7 cellular contexts compared by ENCODE assay signal in the genomic region with DNA sequence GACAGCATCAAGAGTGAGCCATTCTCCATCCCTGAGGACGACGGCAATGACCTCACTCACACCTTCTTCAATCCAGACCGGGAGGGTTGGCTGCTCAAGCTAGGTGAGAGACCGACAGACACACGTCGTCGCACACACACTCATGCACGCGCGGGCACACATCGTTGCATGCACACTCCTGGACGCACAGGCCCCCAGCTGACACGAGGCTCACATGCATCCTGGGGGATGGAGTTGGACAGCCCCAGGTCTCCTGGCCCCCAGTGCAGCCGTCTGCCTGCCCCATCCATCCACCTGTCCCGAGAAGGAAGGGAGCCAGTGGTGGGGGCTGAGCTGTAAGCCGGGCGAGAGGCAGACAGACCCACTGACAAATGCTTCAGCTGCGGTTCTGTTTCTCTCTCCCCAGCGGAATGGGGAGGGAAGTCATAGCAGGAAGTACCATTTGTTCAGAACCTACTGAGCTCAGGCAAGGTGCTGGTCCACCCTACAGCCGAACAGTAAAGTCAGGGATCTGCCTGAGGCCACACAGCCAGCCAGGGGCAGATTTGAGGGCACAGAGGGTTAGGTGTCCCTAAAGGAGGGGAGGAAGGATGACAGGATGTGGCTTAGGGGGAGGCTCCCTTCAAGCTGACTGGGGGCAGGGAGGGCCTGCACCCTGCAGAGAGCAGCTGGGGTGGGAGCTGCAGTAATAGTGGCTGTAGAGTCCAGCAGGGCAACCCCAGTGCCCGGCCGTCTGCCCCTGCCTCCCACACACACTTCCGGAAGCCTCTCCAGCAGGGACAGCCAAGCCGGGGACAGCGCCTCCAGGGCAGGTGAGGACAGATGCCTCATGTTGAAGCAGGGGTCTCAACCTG. TPM values are rescaled to one million over a fixed set of nuclear protein-coding genes. Genes with fewer than 3 reads are reported as not detected.
A peak's percentile ranks its signal among the peaks of the same experiment; 100 is the strongest.
DNase-seq lines count a peak whose midpoint lies in the region; ATAC-seq and TF ChIP-seq lines count a peak whose summit lies in the region.

No MANE protein-coding gene starts in this region.

- POLR2A ChIA-PET in WTC11 (lab: Charles Lee) = interaction anchor here (0.6 kb wide), 1 partner anchor 385 kb away, joined by 5 read pairs; no protein-coding TSS in a partner anchor

- H2AFZ ChIP-seq in OCI-LY3 (ENCODE audit: low read depth, low read length) = no peak overlapping the region

- H3K4me1 ChIP-seq in OCI-LY3 (ENCODE audit: low read length) = peaks cover 65% of the 10 kb centered on the region

- no peak overlapping the region for H3K4me3 Mint-ChIP-seq in WTC11

- peaks cover 4% of the 10 kb centered on the region; the same call in 1 of the 2 replicates for H3K27me3 Mint-ChIP-seq in WTC11 (ENCODE audit: low read depth)

- DNase-seq in activated gamma-delta T cell treated with Interleukin-2 at 50 U/mL for 16 hours (peak; percentile 60), WTC11 (ENCODE audit: low spot score) (no peak), islet precursor cell (no peak)
- DNase-seq in stimulated activated CD4-positive, alpha-beta T cell treated with anti-CD3 and anti-CD28 coated beads, Interleukin-1b, Interleukin-23, amount 100 ng/mL, for 48 hours = peak; percentile 29

- no peak overlapping the region for H3K27ac Mint-ChIP-seq in WTC11

- H3K79me2 ChIP-seq in OCI-LY3 (ENCODE audit: low read length) = no peaks in the 10 kb centered on the region

- TF ChIP-seq CTCF in OCI-LY3 (IDR thresholded peaks at IDR 0.05; ENCODE audit: low read depth, low read length) (no peak), WTC11 (IDR thresholded peaks at IDR 0.05) (no peak)

- H3K9me3 ChIP-seq in OCI-LY3 (ENCODE audit: insufficient read depth, low read length) = no peaks in the 10 kb centered on the region

- peaks cover 26% of the 10 kb centered on the region for H3K4me1 Mint-ChIP-seq in WTC11

- no peaks in the 10 kb centered on the region for H3K27me3 ChIP-seq in OCI-LY3 (ENCODE audit: low read depth, low read length)

- CTCF ChIA-PET in WTC11 (lab: Charles Lee) = interaction anchor here (0.9 to 2.7 kb wide), 6 partner anchors 42 to 263 kb away, joined by 3 to 8 read pairs (median 4); no protein-coding TSS in a partner anchor

- peaks cover 68% of the 10 kb centered on the region for H3K36me3 ChIP-seq in OCI-LY3 (replicated peaks; ENCODE audit: low read depth, low read length)

- no peak overlapping the region for H3K4me3 ChIP-seq in OCI-LY3 (ENCODE audit: low read length)

- H3K27ac ChIP-seq in OCI-LY3 (ENCODE audit: low read length) = no peak overlapping the region

- no peaks in the 10 kb centered on the region for H3K36me3 Mint-ChIP-seq in WTC11

- H3K9ac ChIP-seq in OCI-LY3 (ENCODE audit: low read length) = no peak overlapping the region

- H3K9me3 Mint-ChIP-seq in WTC11 = no peaks in the 10 kb centered on the region

- ATAC-seq in GM19025 (IDR thresholded peaks at IDR 0.05; ENCODE audit: low read depth, unreplicated experiment) (peak; percentile 31), WTC11 (no peak), HG03565 (IDR thresholded peaks at IDR 0.05; ENCODE audit: unreplicated experiment) (no peak)

- H3K4me2 ChIP-seq in OCI-LY3 (ENCODE audit: low read length) = peak overlapping the region; percentile 42

- H4K20me1 ChIP-seq in OCI-LY3 (ENCODE audit: insufficient read depth, low read length) = no peaks in the 10 kb centered on the region

TF ChIP-seq in WTC11, 78 proteins besides CTCF, POLR2A, EP300 and RAD21:
- TF ChIP-seq MYBL2 (CRISPR knock-in tag; IDR thresholded peaks at IDR 0.05) = no peak
- TF ChIP-seq, protein P1, sequence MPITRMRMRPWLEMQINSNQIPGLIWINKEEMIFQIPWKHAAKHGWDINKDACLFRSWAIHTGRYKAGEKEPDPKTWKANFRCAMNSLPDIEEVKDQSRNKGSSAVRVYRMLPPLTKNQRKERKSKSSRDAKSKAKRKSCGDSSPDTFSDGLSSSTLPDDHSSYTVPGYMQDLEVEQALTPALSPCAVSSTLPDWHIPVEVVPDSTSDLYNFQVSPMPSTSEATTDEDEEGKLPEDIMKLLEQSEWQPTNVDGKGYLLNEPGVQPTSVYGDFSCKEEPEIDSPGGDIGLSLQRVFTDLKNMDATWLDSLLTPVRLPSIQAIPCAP (CRISPR knock-in tag; IDR thresholded peaks at IDR 0.05) = no peak

RNA-seq across cellular contexts. Expression of a gene that starts 27.1 kb away (rescaled TPM):
- total RNA-seq in WTC11 (2021) = 0.11 to 0.16 TPM (median 0.15 TPM) in 3 replicates

Comparison
In these comparisons a context has a peak if more than half of its experiments do, and no peak if none do; other contexts are left out.
1. DNase-seq: peak in activated gamma-delta T cell treated with Interleukin-2 at 50 U/mL for 16 hours (single experiment) and stimulated activated CD4-positive, alpha-beta T cell treated with anti-CD3 and anti-CD28 coated beads, Interleukin-1b, Interleukin-23, amount 100 ng/mL, for 48 hours (single experiment); none in WTC11 (single experiment) and islet precursor cell (single experiment).